ENCODE assay signal across 10 cellular contexts in the genomic region with DNA sequence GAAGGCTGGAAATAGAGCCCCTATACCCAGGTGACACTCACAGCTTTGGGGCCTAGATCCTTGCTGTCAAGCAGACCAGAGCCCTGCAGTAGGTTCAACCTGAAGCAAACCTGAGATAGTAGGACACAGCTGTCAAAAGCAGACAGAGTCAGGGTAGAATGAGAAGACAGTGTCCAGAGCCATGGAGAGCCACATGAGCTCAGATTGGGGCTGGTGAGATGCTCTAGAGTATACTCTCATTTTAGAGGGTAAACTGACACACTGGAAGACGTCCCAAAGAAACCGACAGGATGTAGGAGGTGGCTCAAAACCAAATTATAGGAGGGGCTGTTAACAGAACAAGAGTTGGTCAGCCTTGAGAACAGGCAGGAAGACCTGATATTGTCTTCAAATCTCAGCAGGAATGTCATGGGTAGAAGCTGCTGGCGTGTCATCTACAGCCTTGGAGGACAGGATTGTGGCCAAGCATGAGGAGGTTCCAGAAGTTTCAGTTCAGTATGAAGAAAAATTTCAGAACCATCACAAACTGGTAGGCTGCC. TPM values are rescaled to one million over a fixed set of nuclear protein-coding genes. Genes with fewer than 3 reads are reported as not detected.
DNase-seq lines count a peak whose midpoint lies in the region; ATAC-seq and TF ChIP-seq lines count a peak whose summit lies in the region.
"Had no signal": no experiment of that assay in that cellular context is flagged by ENCODE, and none has a peak within 500 bp of the region (broad histone marks: within the 10 kb centered on the region; RNA-seq: fewer than 3 reads in every experiment).

No MANE protein-coding gene starts in this region.

- H3K4me1 ChIP-seq in OCI-LY7 (ENCODE audit: insufficient read depth, low read length, poor library complexity, severe bottlenecking) (peaks cover 89% of the 10 kb centered on the region), tibial nerve (peaks cover 0 to 63% (median 31%) of the 10 kb centered on the region in 4 donors)

- H3K27ac Mint-ChIP-seq in activated naive CD4-positive, alpha-beta T cell treated with anti-CD3 and anti-CD28 coated beads, Interleukin-2, amount 10 ng/mL, durations not matched to agents 7 days and 5 days, result peak overlapping the region; percentile 94

- peaks cover 54% of the 10 kb centered on the region for H3K36me3 Mint-ChIP-seq in activated naive CD4-positive, alpha-beta T cell treated with anti-CD3 and anti-CD28 coated beads, Interleukin-2, amount 10 ng/mL, durations not matched to agents 7 days and 5 days

- no peak for TF ChIP-seq POLR2A in tibial nerve (IDR thresholded peaks at IDR 0.05)

- no peak for TF ChIP-seq EP300 in tibial nerve (IDR thresholded peaks at IDR 0.05)

- H3K27ac ChIP-seq in OCI-LY7 (ENCODE audit: low read depth, low read length, poor library complexity, severe bottlenecking), result peak overlapping the region; percentile 98
- peak overlapping the region in 3 of 4 donors; percentile 35 to 48 (median 47) for H3K27ac ChIP-seq in tibial nerve
- H3K27ac ChIP-seq: foreskin keratinocyte had no signal

- H3K36me3 ChIP-seq in OCI-LY7 (ENCODE audit: insufficient read depth, low read length) (peaks cover 51% of the 10 kb centered on the region), tibial nerve (no peaks in the 10 kb centered on the region)

- H3K27me3 ChIP-seq in tibial nerve, result no peaks in the 10 kb centered on the region
- H3K27me3 ChIP-seq: foreskin keratinocyte had no signal

- no peaks in the 10 kb centered on the region for H4K20me1 ChIP-seq in OCI-LY7 (ENCODE audit: insufficient read depth, low read length)

- peaks cover 54% of the 10 kb centered on the region for H3K79me2 ChIP-seq in OCI-LY7 (ENCODE audit: insufficient read depth, low read depth, low read length)

- TF ChIP-seq CTCF in OCI-LY7 (conservative IDR thresholded peaks at IDR 0.05; ENCODE audit: low read length) (no peak), tibial nerve (IDR thresholded peaks at IDR 0.05) (no peak)

- H3K9me3 ChIP-seq in OCI-LY7 (ENCODE audit: low read length), result no peaks in the 10 kb centered on the region
- H3K9me3 ChIP-seq in tibial nerve, result no peaks in the 10 kb centered on the region

- no peaks in the 10 kb centered on the region for H3K27me3 Mint-ChIP-seq in activated naive CD4-positive, alpha-beta T cell treated with anti-CD3 and anti-CD28 coated beads, Interleukin-2, amount 10 ng/mL, durations not matched to agents 7 days and 5 days

- peak overlapping the region; percentile 95 for H3K4me2 ChIP-seq in OCI-LY7 (ENCODE audit: low read length)

- no peaks in the 10 kb centered on the region for H3K9me2 ChIP-seq in OCI-LY7 (ENCODE audit: insufficient read depth, low read length)

- peak overlapping the region; percentile 67 for H3K4me3 ChIP-seq in OCI-LY7 (ENCODE audit: low read depth, low read length, poor library complexity, severe bottlenecking)
- no peak overlapping the region for H3K4me3 ChIP-seq in tibial nerve

- DNase-seq in activated naive CD4-positive, alpha-beta T cell treated with anti-CD3 and anti-CD28 coated beads, Interleukin-2, amount 10 ng/mL, durations not matched to agents 7 days and 5 days, result no peak
- DNase-seq in activated naive CD4-positive, alpha-beta T cell (lab: John Stamatoyannopoulos, UW), result no peak
- DNase-seq in OCI-LY7 (ENCODE audit: low spot score), result peak; percentile 58
- peak; percentile 16 for DNase-seq in left lobe of liver (ENCODE audit: low spot score)
- no peak for DNase-seq in tibial nerve (ENCODE audit: low spot score in 2 of 2)
- no peak for DNase-seq in NCI-H774 (lab: John Stamatoyannopoulos, UW)
- no peak for DNase-seq in NCI-H1417 (lab: John Stamatoyannopoulos, UW)
- DNase-seq in T-helper 9 cell, result no peak
- DNase-seq: foreskin keratinocyte, NCI-H510A had no signal

- H3K4me1 Mint-ChIP-seq in activated naive CD4-positive, alpha-beta T cell treated with anti-CD3 and anti-CD28 coated beads, Interleukin-2, amount 10 ng/mL, durations not matched to agents 7 days and 5 days, result peaks cover 87% of the 10 kb centered on the region

- POLR2A ChIA-PET in OCI-LY7 (lab: Charles Lee), result interaction anchor here (0.7 to 15.6 kb wide), 16 partner anchors 8 to 511 kb away, joined by 3 to 272 read pairs (median 4); a partner anchor contains a TSS

- H2AFZ ChIP-seq in OCI-LY7 (ENCODE audit: low read length), result no peak overlapping the region

- no peaks in the 10 kb centered on the region for H3K9me3 Mint-ChIP-seq in activated naive CD4-positive, alpha-beta T cell treated with anti-CD3 and anti-CD28 coated beads, Interleukin-2, amount 10 ng/mL, durations not matched to agents 7 days and 5 days

- intact Hi-C loops in OCI-LY7 (cut with micrococcal nuclease; ENCODE audit: unreplicated experiment), result loop anchor here (5.0 kb wide), 3 partner anchors 40 to 560 kb away; a partner anchor contains a TSS

- WGBS in tibial nerve, 2 donors, result 72 to 81% methylated on average over 3 of the region's 3 CpGs

- H3K4me3 Mint-ChIP-seq in activated naive CD4-positive, alpha-beta T cell treated with anti-CD3 and anti-CD28 coated beads, Interleukin-2, amount 10 ng/mL, durations not matched to agents 7 days and 5 days, result peak overlapping the region; percentile 81

- ATAC-seq in left lobe of liver, result no peak
- ATAC-seq: foreskin keratinocyte had no signal

- no TSS peak for BruUV-seq in OCI-LY7 (replicated peaks; lab: Mats Ljungman, UMichigan)

- CTCF ChIA-PET in activated naive CD4-positive, alpha-beta T cell treated with anti-CD3 and anti-CD28 coated beads, Interleukin-2, amount 10 ng/mL, durations not matched to agents 7 days and 5 days (lab: Charles Lee), result interaction anchor here (0.7 to 4.4 kb wide), 6 partner anchors 10 to 87 kb away, joined by 3 to 33 read pairs (median 6); a partner anchor contains a TSS
- CTCF ChIA-PET in OCI-LY7 (lab: Charles Lee; ENCODE audit: unreplicated experiment), result interaction anchor here (0.6 to 1.2 kb wide), 6 partner anchors 11 to 47 kb away, joined by 3 to 5 read pairs (median 3); no protein-coding TSS in a partner anchor

RNA-seq across cellular contexts. Expression of a gene that starts 11.5 kb away (rescaled TPM):
- 111 and 123 TPM in 2 replicates for total RNA-seq in OCI-LY7 (2014; rRNA removed; shearing (Covaris generic))
- total RNA-seq in OCI-LY7 (2022) (118 and 119 TPM in 2 replicates), left lobe of liver (29.2 TPM), tibial nerve (100 to 1,000 TPM in 3 of 4 donors, 10 to 100 TPM in 1; 95.6 to 201 (median 112) TPM)

RNA-seq across cellular contexts. Expression of a gene that starts 40.6 kb away (rescaled TPM):
- 52.4 and 60.2 TPM in 2 replicates for total RNA-seq in OCI-LY7 (2014; rRNA removed; shearing (Covaris generic))
- total RNA-seq in OCI-LY7 (2022), result 52.9 and 64.5 TPM in 2 replicates
- total RNA-seq in left lobe of liver, result 13.2 TPM
- total RNA-seq in tibial nerve, result 10 to 100 TPM; 30.3 to 37.5 (median 33.7) TPM

RNA-seq across cellular contexts. Expression of a gene that starts 54.9 kb away (rescaled TPM):
- total RNA-seq in OCI-LY7 (2014; rRNA removed; shearing (Covaris generic)), result 26.1 and 35.6 TPM in 2 replicates
- total RNA-seq in OCI-LY7 (2022) (52.9 and 74.1 TPM in 2 replicates), left lobe of liver (232 TPM), tibial nerve (100 to 1,000 TPM; 168 to 282 (median 181) TPM)

Comparison
In these comparisons a context has a peak if more than half of its experiments do, and no peak if none do; other contexts are left out.
1. DNase-seq: peak in OCI-LY7 (single experiment) and left lobe of liver (single experiment); none in activated naive CD4-positive, alpha-beta T cell treated with anti-CD3 and anti-CD28 coated beads, Interleukin-2, amount 10 ng/mL, durations not matched to agents 7 days and 5 days (single experiment), activated naive CD4-positive, alpha-beta T cell (0 of 4), tibial nerve (0 of 2), NCI-H774 (single experiment), NCI-H1417 (0 of 3) and T-helper 9 cell (single experiment).